Comparison of ENCODE assay signal across 10 cellular contexts in the genomic region with DNA sequence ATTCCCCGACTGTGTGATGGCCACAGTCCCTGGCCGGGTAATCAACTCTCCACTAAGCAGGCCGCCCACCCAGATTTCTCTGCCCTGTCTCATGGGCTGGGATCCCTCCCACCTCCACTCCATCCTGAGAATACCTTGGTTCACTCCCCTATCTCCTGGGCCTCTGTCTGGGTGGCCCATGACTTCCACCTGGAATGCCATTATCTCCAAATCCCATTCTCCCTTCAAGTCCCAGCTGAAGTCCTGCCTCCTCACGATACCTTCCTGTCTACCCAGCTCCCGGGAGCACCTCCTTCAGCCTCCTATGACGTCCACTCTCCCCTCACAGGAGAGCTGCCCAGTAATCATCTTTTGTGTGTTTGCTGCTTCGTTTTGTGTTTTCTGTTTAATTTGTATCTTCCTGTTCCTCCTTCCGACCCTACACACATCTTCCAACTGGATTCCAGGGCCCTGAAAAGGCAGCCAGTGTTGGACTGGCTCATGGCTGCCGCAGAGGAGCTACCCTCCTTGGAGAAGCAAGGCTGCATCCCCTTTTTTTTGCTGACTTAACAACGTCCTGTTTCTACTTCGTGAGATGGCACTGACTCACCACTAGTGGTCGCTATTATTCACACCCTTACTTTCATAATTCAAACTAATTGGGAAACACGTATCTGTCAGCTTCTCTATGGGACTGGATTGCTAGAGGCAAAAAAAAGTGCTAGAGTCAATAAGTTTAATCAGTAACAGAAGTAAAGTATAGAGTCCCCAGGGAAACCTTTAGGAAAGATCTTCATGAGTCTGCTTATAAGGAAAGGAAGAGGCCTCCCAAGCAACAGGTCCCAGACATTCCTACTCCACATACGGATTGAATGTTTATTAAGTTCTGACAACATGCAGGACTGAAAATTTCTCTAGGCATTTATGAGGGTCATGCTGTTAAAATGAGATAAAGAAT.
A peak's percentile ranks its signal among the peaks of the same experiment; 100 is the strongest.
DNase-seq lines count a peak whose midpoint lies in the region; TF ChIP-seq lines count a peak whose summit lies in the region.
"Had no signal": no experiment of that assay in that cellular context is flagged by ENCODE, and none has a peak within 500 bp of the region (broad histone marks: within the 10 kb centered on the region; RNA-seq: fewer than 3 reads in every experiment).

No MANE protein-coding gene starts in this region.

- no peaks in the 10 kb centered on the region for H3K9me3 Mint-ChIP-seq in type B pancreatic cell
- H3K9me3 Mint-ChIP-seq: CD8-positive, alpha-beta memory T cell had no signal

- H2AFZ ChIP-seq in GM23248, result no peak overlapping the region; the same call in 1 of the 2 replicates

- H3K9me3 ChIP-seq in GM23248 (ENCODE audit: low read depth), result no peaks in the 10 kb centered on the region

- H3K4me2 ChIP-seq in GM23248 (ENCODE audit: unreplicated experiment), result no peak overlapping the region

- H3K4me1 Mint-ChIP-seq in type B pancreatic cell (ENCODE audit: unreplicated experiment), result peaks cover 11% of the 10 kb centered on the region

- TF ChIP-seq CTCF in brain microvascular endothelial cell (IDR thresholded peaks at IDR 0.05; ENCODE audit: low read depth, low read length, missing control alignments) (peak; percentile 79), type B pancreatic cell (conservative IDR thresholded peaks at IDR 0.05) (peak; percentile 92)

- peak overlapping the region; percentile 76 for H3K27ac Mint-ChIP-seq in type B pancreatic cell
- H3K27ac Mint-ChIP-seq: activated naive CD8-positive, alpha-beta T cell had no signal

- H3K9ac ChIP-seq in GM23248, result no peak overlapping the region

- no peak overlapping the region for H3K4me3 Mint-ChIP-seq in type B pancreatic cell
- H3K4me3 Mint-ChIP-seq: activated naive CD8-positive, alpha-beta T cell; CD8-positive, alpha-beta memory T cell had no signal

- no peak overlapping the region for H3K4me3 ChIP-seq in GM23248
- no peak overlapping the region for H3K4me3 ChIP-seq in brain microvascular endothelial cell (ENCODE audit: low read depth, low read length)

- no peaks in the 10 kb centered on the region for H3K4me1 ChIP-seq in GM23248 (ENCODE audit: insufficient read depth)

- DNase-seq in NCI-H2029 treated with DMSO at 0.1 percent for 48 hours (lab: John Stamatoyannopoulos, UW) (peak; percentile 24), NCI-H2029 (lab: John Stamatoyannopoulos, UW) (no peak), GM23248 (peak; percentile 53), NCI-H226 (peak; percentile 19), brain microvascular endothelial cell (peak; percentile 18), kidney glomerular epithelial cell (lab: John Stamatoyannopoulos, UW) (peak; percentile 51), type B pancreatic cell (ENCODE audit: extremely low spot score, unreplicated experiment) (no peak), posterior cingulate gyrus (no peak)

- H3K27me3 Mint-ChIP-seq in type B pancreatic cell, result no peaks in the 10 kb centered on the region
- H3K27me3 Mint-ChIP-seq: activated naive CD8-positive, alpha-beta T cell had no signal

- no peaks in the 10 kb centered on the region for H4K20me1 ChIP-seq in GM23248 (ENCODE audit: insufficient read depth)

- H3K27me3 ChIP-seq in GM23248 (replicated peaks; ENCODE audit: insufficient read depth) (no peaks in the 10 kb centered on the region), brain microvascular endothelial cell (replicated peaks) (no peaks in the 10 kb centered on the region)

- 40% methylated on average over 13 to 14 of the region's 14 CpGs for WGBS in GM23248 (ENCODE audit: low coverage in 1 of 2, low lambda C conversion rate in 2 of 2, missing lambda C conversion rate in 2 of 2), 2 experiments

- no peaks in the 10 kb centered on the region for H3K9me2 ChIP-seq in GM23248 (ENCODE audit: insufficient read depth)

- no peaks in the 10 kb centered on the region for H3F3A ChIP-seq in GM23248 (ENCODE audit: insufficient read depth)

- H3K27ac ChIP-seq in GM23248, result no peak overlapping the region
- no peak overlapping the region for H3K27ac ChIP-seq in brain microvascular endothelial cell

- no peaks in the 10 kb centered on the region for H3K36me3 Mint-ChIP-seq in type B pancreatic cell
- H3K36me3 Mint-ChIP-seq: activated naive CD8-positive, alpha-beta T cell; CD8-positive, alpha-beta memory T cell had no signal

- H3K36me3 ChIP-seq in GM23248 (ENCODE audit: low read depth) (no peaks in the 10 kb centered on the region), brain microvascular endothelial cell (replicated peaks) (no peaks in the 10 kb centered on the region)

- in situ Hi-C loops in GM23248 (cut with MboI), result loop anchor here (25.0 kb wide), 1 partner anchor 565 kb away; no protein-coding TSS in a partner anchor
- in situ Hi-C loops in brain microvascular endothelial cell (cut with HindIII; ENCODE audit: low pct_ligation_motif_present, low sequenced_read_pairs), result no loop called here

- no peaks in the 10 kb centered on the region for H3K79me2 ChIP-seq in GM23248 (ENCODE audit: insufficient read depth)

- intact Hi-C loops in posterior cingulate gyrus (cut with DNase I), result no loop called here

Comparison
In these comparisons a context has a peak if more than half of its experiments do, and no peak if none do; other contexts are left out.
1. DNase-seq: peak in NCI-H2029 treated with DMSO at 0.1 percent for 48 hours (single experiment), GM23248 (single experiment), NCI-H226 (single experiment), brain microvascular endothelial cell (single experiment) and kidney glomerular epithelial cell (single experiment); none in NCI-H2029 (single experiment), type B pancreatic cell (single experiment) and posterior cingulate gyrus (0 of 10).